ENCODE assay signal across 8 cellular contexts in genomic region chr5:10607666-10608442, GRCh38. TPM values are rescaled to one million over a fixed set of nuclear protein-coding genes. Genes with fewer than 3 reads are reported as not detected.
DNase-seq lines count a peak whose midpoint lies in the region; TF ChIP-seq lines count a peak whose summit lies in the region.

No MANE protein-coding gene starts in this region.

- H3K36me3 ChIP-seq in HEK293 (ENCODE audit: control insufficient read depth in 2 of 2, insufficient read depth in 1 of 2, low read length in 2 of 2): no peaks in the 10 kb centered on the region
- H3K36me3 ChIP-seq in endodermal cell (ENCODE audit: control insufficient read depth, insufficient read depth, low read length): no peaks in the 10 kb centered on the region
- H3K36me3 ChIP-seq in neural progenitor cell: no peaks in the 10 kb centered on the region

- peaks cover 33% of the 10 kb centered on the region for H3K4me1 Mint-ChIP-seq in T-helper 2 cell treated with Interferon-gamma antibody and Interleukin-4, amounts not matched to agents 5 μg/mL and 100 μg/mL, for 36 hours (ENCODE audit: low read depth)
- H3K4me1 Mint-ChIP-seq in endodermal cell: peaks cover 19% of the 10 kb centered on the region
- peaks cover 21% of the 10 kb centered on the region for H3K4me1 Mint-ChIP-seq in neural progenitor cell

- peaks cover 10% of the 10 kb centered on the region for H3K4me1 ChIP-seq in HEK293 (ENCODE audit: control insufficient read depth, insufficient read depth, low read length)
- H3K4me1 ChIP-seq in endodermal cell (ENCODE audit: control insufficient read depth, insufficient read depth, low read length): no peaks in the 10 kb centered on the region
- H3K4me1 ChIP-seq in neural progenitor cell: peaks cover 13% of the 10 kb centered on the region

- no peak overlapping the region for H2AFZ ChIP-seq in neural progenitor cell (replicated peaks)

- H3K79me2 ChIP-seq in neural progenitor cell (ENCODE audit: low read depth): no peaks in the 10 kb centered on the region

- TF ChIP-seq POLR2A in NB4 (IDR thresholded peaks at IDR 0.05; ENCODE audit: extremely low read depth, insufficient read length): no peak

- peak overlapping the region; percentile 54 for H3K27ac ChIP-seq in HEK293 (ENCODE audit: extremely low read depth, low read depth, low read length)
- no peak overlapping the region for H3K27ac ChIP-seq in endodermal cell (ENCODE audit: low read depth, low read length)
- H3K27ac ChIP-seq in neural progenitor cell: no peak overlapping the region

- H3K4me2 ChIP-seq in neural progenitor cell: peak overlapping the region; percentile 50

- H3K4me3 ChIP-seq in HEK293 (ENCODE audit: low read depth, low read length) (no peak overlapping the region), NB4 (ENCODE audit: low read depth, low read length) (peak overlapping the region; percentile 27), endodermal cell (ENCODE audit: low read length) (no peak overlapping the region), neural progenitor cell (no peak overlapping the region)

- WGBS in endodermal cell (ENCODE audit: insufficient coverage in 1 of 2, insufficient read length in 1 of 2), 2 experiments: 82 to 85% methylated on average over 6 to 14 of the region's 14 CpGs

- H3K36me3 Mint-ChIP-seq in T-helper 2 cell treated with Interferon-gamma antibody and Interleukin-4, amounts not matched to agents 5 μg/mL and 100 μg/mL, for 36 hours (ENCODE audit: low read depth): no peaks in the 10 kb centered on the region
- no peaks in the 10 kb centered on the region for H3K36me3 Mint-ChIP-seq in endodermal cell (ENCODE audit: low read depth)
- no peaks in the 10 kb centered on the region for H3K36me3 Mint-ChIP-seq in neural progenitor cell

- no peaks in the 10 kb centered on the region for H3K9me3 Mint-ChIP-seq in T-helper 2 cell treated with Interferon-gamma antibody and Interleukin-4, amounts not matched to agents 5 μg/mL and 100 μg/mL, for 36 hours
- H3K9me3 Mint-ChIP-seq in endodermal cell (no peaks in the 10 kb centered on the region), neural progenitor cell (no peaks in the 10 kb centered on the region)

- peak overlapping the region; percentile 75 for H3K4me3 Mint-ChIP-seq in T-helper 2 cell treated with Interferon-gamma antibody and Interleukin-4, amounts not matched to agents 5 μg/mL and 100 μg/mL, for 36 hours
- H3K4me3 Mint-ChIP-seq in endodermal cell: no peak overlapping the region
- peak overlapping the region; percentile 46 for H3K4me3 Mint-ChIP-seq in neural progenitor cell

- DNase-seq in T-helper 2 cell treated with Interferon-gamma antibody and Interleukin-4, amounts not matched to agents 5 μg/mL and 100 μg/mL, for 36 hours (ENCODE audit: low spot score): no peak
- DNase-seq in T-helper 2 cell (no peak), NB4 (ENCODE audit: low read depth) (peak; percentile 93), endodermal cell (peak; percentile 62), neural progenitor cell (ENCODE audit: low spot score) (peak; percentile 51), NCI-H2081 (lab: John Stamatoyannopoulos, UW) (no peak), NCI-H510A (lab: John Stamatoyannopoulos, UW) (no peak)

- CTCF ChIA-PET in HEK293 (lab: Yijun Ruan, JAX): interaction anchor here (0.6 to 3.2 kb wide), 8 partner anchors 20 to 215 kb away, joined by 3 to 34 read pairs (median 4); no protein-coding TSS in a partner anchor

- H3K27ac Mint-ChIP-seq in T-helper 2 cell treated with Interferon-gamma antibody and Interleukin-4, amounts not matched to agents 5 μg/mL and 100 μg/mL, for 36 hours: no peak overlapping the region
- H3K27ac Mint-ChIP-seq in endodermal cell: no peak overlapping the region
- no peak overlapping the region for H3K27ac Mint-ChIP-seq in neural progenitor cell

- POLR2A ChIA-PET in HEK293 (lab: Yijun Ruan, JAX): interaction anchor here (0.7 to 1.6 kb wide), 7 partner anchors 9 to 118 kb away, joined by 3 to 9 read pairs (median 3); partner anchors contain the start of gene ANKRD33B

- no peaks in the 10 kb centered on the region for H3K27me3 Mint-ChIP-seq in T-helper 2 cell treated with Interferon-gamma antibody and Interleukin-4, amounts not matched to agents 5 μg/mL and 100 μg/mL, for 36 hours (ENCODE audit: low read depth)
- no peaks in the 10 kb centered on the region for H3K27me3 Mint-ChIP-seq in endodermal cell (ENCODE audit: insufficient read depth)
- H3K27me3 Mint-ChIP-seq in neural progenitor cell (ENCODE audit: insufficient read depth, low read depth): no peaks in the 10 kb centered on the region

- H3K9me3 ChIP-seq in HEK293 (ENCODE audit: control insufficient read depth, insufficient read depth, low read depth, low read length) (no peaks in the 10 kb centered on the region), endodermal cell (ENCODE audit: control insufficient read depth, low read length) (no peaks in the 10 kb centered on the region), neural progenitor cell (ENCODE audit: low read depth) (no peaks in the 10 kb centered on the region)

- H4K20me1 ChIP-seq in neural progenitor cell (ENCODE audit: low read depth): no peaks in the 10 kb centered on the region

- no peak for TF ChIP-seq CTCF in HEK293 (tag by site-specific recombination; IDR thresholded peaks at IDR 0.05)
- TF ChIP-seq CTCF in NB4 (IDR thresholded peaks at IDR 0.05; ENCODE audit: low read depth, low read length): peak; percentile 36
- TF ChIP-seq CTCF in endodermal cell (conservative IDR thresholded peaks at IDR 0.05): peak; percentile 54
- peak; percentile 22 for TF ChIP-seq CTCF in neural progenitor cell (IDR thresholded peaks at IDR 0.05)

- H3K9ac ChIP-seq in endodermal cell (ENCODE audit: extremely low read depth, low read length, poor library complexity, severe bottlenecking): no peak overlapping the region
- no peak overlapping the region for H3K9ac ChIP-seq in neural progenitor cell

- H3F3A ChIP-seq in neural progenitor cell (ENCODE audit: low read depth): peaks cover 10% of the 10 kb centered on the region

- no peaks in the 10 kb centered on the region for H3K27me3 ChIP-seq in endodermal cell (ENCODE audit: control insufficient read depth, insufficient read depth, low read length, poor library complexity, severe bottlenecking)
- no peaks in the 10 kb centered on the region for H3K27me3 ChIP-seq in neural progenitor cell

TF ChIP-seq in HEK293, 187 proteins besides CTCF, POLR2A, EP300 and RAD21 (continues in another document):
- no peak for TF ChIP-seq ZNF518A (tag by site-specific recombination; conservative IDR thresholded peaks at IDR 0.05; ENCODE audit: low read depth)
- TF ChIP-seq ZNF362 (tag by site-specific recombination; IDR thresholded peaks at IDR 0.05): 0 out of 2 replicates have a peak, but pooled peaks have one; percentile 46

RNA-seq across cellular contexts. Expression of gene ANKRD33B, which starts 44.0 kb away (rescaled TPM):
- total RNA-seq in endodermal cell: 10 to 100 TPM; 21.9 to 37.2 TPM
- 2.1 TPM for polyA plus RNA-seq in endodermal cell (2013, experiment 1 of 2)
- 1.8 TPM for polyA plus RNA-seq in endodermal cell (2013, experiment 2 of 2)
- 2.2 and 3.5 TPM in 2 replicates for total RNA-seq in neural progenitor cell (ENCODE audit: low replicate concordance)

Comparison
In these comparisons a context has a peak if more than half of its experiments do, and no peak if none do; other contexts are left out.
1. DNase-seq: peak in NB4 (single experiment), endodermal cell (single experiment) and neural progenitor cell (single experiment); none in T-helper 2 cell treated with Interferon-gamma antibody and Interleukin-4, amounts not matched to agents 5 μg/mL and 100 μg/mL, for 36 hours (single experiment), T-helper 2 cell (0 of 5), NCI-H2081 (0 of 2) and NCI-H510A (single experiment).